1 cellular context compared by ENCODE assay signal in the genomic region with DNA sequence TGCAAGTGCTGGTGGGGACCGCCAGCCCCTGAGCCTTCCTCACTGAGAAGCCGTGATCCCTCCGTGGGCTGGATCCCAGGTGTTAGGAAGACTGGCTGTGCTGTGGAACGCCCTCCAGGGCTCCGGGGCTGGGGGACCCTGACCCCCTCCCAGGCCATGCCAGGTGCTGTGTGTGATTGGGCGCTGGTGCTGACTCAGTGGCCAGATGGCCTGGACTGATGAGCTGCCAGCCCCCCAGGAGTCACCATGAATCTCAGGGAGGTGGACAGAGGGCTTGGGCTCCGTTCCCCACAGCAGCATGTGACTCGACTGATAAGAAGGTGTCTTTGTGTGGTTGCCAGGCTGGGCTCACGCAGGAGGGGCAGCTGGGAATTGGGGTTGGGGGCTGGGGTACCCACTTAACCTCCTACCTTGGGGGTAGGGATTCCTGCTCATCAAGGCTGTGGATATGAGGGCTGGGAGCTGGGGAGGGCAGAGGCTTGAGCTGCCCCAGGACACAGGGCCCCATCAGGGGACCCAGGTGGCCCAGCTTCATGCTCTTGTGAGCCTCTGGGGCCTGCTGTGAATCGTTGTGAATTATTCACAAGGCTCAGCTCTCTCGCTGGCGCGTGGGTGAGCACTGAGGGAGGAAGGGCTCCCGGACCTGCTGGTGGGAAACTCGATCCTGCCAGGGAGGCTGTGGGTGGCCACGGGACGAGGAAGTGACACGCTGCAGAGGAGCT.
TF ChIP-seq lines count a peak whose summit lies in the region.

No MANE protein-coding gene starts in this region.

TF ChIP-seq in HEK293, 187 proteins besides CTCF, POLR2A, EP300 and RAD21:
- TF ChIP-seq GLIS2 (tag by site-specific recombination; IDR thresholded peaks at IDR 0.05) (peak; percentile 17; the same call in 1 of the 2 replicates), GLIS1 (tag by site-specific recombination; IDR thresholded peaks at IDR 0.05) (peak; percentile 73), ZFHX2 (tag by site-specific recombination; conservative IDR thresholded peaks at IDR 0.05) (peak; percentile 90), ZIC2 (tag by site-specific recombination; IDR thresholded peaks at IDR 0.05) (peak; percentile 86), EGR2 (tag by site-specific recombination; IDR thresholded peaks at IDR 0.05; ENCODE audit: low read depth) (peak; percentile 91)
